In the genomic region with DNA sequence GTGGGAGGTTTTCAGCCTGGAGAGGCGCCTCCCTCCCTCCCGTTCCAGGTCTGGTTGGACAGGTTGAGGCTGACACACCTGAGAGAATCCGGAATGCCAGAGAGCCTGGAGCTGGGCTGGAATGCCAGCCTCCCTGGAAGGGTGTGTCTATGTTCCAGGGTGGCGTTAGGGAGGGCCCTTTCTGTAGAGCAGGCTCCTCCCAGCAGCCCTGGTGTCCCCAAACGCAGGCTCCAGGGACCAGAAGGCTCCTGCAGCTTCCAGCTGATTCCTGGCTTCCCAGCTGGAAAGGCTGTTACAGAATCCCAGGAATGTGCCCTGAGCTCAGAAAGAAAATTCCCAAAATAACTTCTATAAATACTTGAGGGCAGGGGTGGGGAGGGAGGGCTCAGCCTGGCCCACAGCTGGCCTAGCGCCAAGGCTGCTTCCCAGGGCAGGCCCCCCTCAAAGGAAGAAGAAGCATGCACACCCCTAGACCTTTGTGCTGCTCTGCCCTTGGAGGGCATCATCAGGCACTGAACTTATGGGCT, we compare ENCODE assay signal across 9 cellular contexts.
DNase-seq lines count a peak whose midpoint lies in the region; ATAC-seq, FAIRE-seq and TF ChIP-seq lines count a peak whose summit lies in the region.
"Had no signal": no experiment of that assay in that cellular context is flagged by ENCODE, and none has a peak within 500 bp of the region (broad histone marks: within the 10 kb centered on the region; RNA-seq: fewer than 3 reads in every experiment).

No MANE protein-coding gene starts in this region.

- H4K8ac ChIP-seq in H9 (replicated peaks; ENCODE audit: insufficient read length, low read depth, low read length) = no peak overlapping the region

- H3K27ac Mint-ChIP-seq in H9 (peak overlapping the region in 1 of 3 experiments; percentile 80; a peak in 1 of 7 replicates), astrocyte (ENCODE audit: unreplicated experiment) (no peak overlapping the region)

- peak overlapping the region; percentile 53 for H4K91ac ChIP-seq in H9 (ENCODE audit: insufficient read length, low read depth, low read length)

- intact Hi-C loops in spleen (cut with DNase I; ENCODE audit: low total_unique reads) = no loop called here

- no peak overlapping the region for H3T11ph ChIP-seq in H9 (ENCODE audit: low read length)

- H3K79me1 ChIP-seq in H9 (ENCODE audit: insufficient read depth, low read depth, low read length, poor library complexity, severe bottlenecking) = no peaks in the 10 kb centered on the region

- ATAC-seq in GM21381 (IDR thresholded peaks at IDR 0.05; ENCODE audit: unreplicated experiment) = no peak
- ATAC-seq: activated T-cell treated with anti-CD3 and anti-CD28 coated beads, Interleukin-2, amount 50 U/mL, for 4 hours had no signal

- H3K79me2 ChIP-seq in H9 (ENCODE audit: insufficient read depth, low read length) (no peaks in the 10 kb centered on the region), astrocyte (ENCODE audit: insufficient read depth, low read length) (no peaks in the 10 kb centered on the region)

- peaks cover 45 to 60% of the 10 kb centered on the region in 2 experiments for H3K4me1 Mint-ChIP-seq in H9
- peaks cover 32% of the 10 kb centered on the region for H3K4me1 Mint-ChIP-seq in astrocyte (ENCODE audit: low read depth, unreplicated experiment)

- no peaks in the 10 kb centered on the region for H3K9me3 Mint-ChIP-seq in H9
- peaks cover 1% of the 10 kb centered on the region for H3K9me3 Mint-ChIP-seq in astrocyte (ENCODE audit: unreplicated experiment)
- H3K9me3 Mint-ChIP-seq: activated T-cell treated with anti-CD3 and anti-CD28 coated beads, Interleukin-2, amount 50 U/mL, for 4 hours had no signal

- no peak overlapping the region for H3K56ac ChIP-seq in H9 (ENCODE audit: insufficient read length, low read depth, low read length)

- peak overlapping the region; percentile 99 for H2BK12ac ChIP-seq in H9 (ENCODE audit: insufficient read length, low read depth, low read length)

- no peak for TF ChIP-seq POLR2A in spleen (IDR thresholded peaks at IDR 0.05)

- H3K9ac ChIP-seq in H9 (ENCODE audit: extremely low read depth, insufficient read length, low read length) (no peak overlapping the region), astrocyte (ENCODE audit: low read length) (peak overlapping the region; percentile 84)

- H2BK15ac ChIP-seq in H9 (ENCODE audit: low read depth, low read length) = no peak overlapping the region

- no peaks in the 10 kb centered on the region for H3K27me3 Mint-ChIP-seq in H9 (ENCODE audit: low read depth)
- no peaks in the 10 kb centered on the region for H3K27me3 Mint-ChIP-seq in astrocyte (ENCODE audit: low read depth, unreplicated experiment)

- H3K4me3 Mint-ChIP-seq in H9 (no peak overlapping the region), astrocyte (ENCODE audit: unreplicated experiment) (no peak overlapping the region)
- H3K4me3 Mint-ChIP-seq: activated T-cell treated with anti-CD3 and anti-CD28 coated beads, Interleukin-2, amount 50 U/mL, for 4 hours had no signal

- H3K36me3 ChIP-seq in astrocyte (ENCODE audit: insufficient read depth, low read length) = peaks cover 4% of the 10 kb centered on the region
- H3K36me3 ChIP-seq in spleen = peaks cover 0 to 78% (median 4%) of the 10 kb centered on the region in 6 donors

- H3K36me3 Mint-ChIP-seq in H9 (ENCODE audit: insufficient read depth in 1 of 3, low read depth in 3 of 3) = peaks cover 0 to 3% (median 0%) of the 10 kb centered on the region in 3 experiments; a peak in 2 of 7 replicates
- H3K36me3 Mint-ChIP-seq in astrocyte (ENCODE audit: low read depth, unreplicated experiment) = peaks cover 19% of the 10 kb centered on the region

- peak; percentile 72 for FAIRE-seq in astrocyte (lab: Jason Lieb, UNC)

- TF ChIP-seq CTCF in H9 (conservative IDR thresholded peaks at IDR 0.05) (no peak), astrocyte (IDR thresholded peaks at IDR 0.05; ENCODE audit: insufficient read depth, low read depth, low read length) (no peak), spleen (IDR thresholded peaks at IDR 0.05 in 8 of 11, conservative IDR thresholded peaks at IDR 0.05 in 3 of 11) (no peak)

- DNase-seq in H9 (peak; percentile 95), astrocyte (ENCODE audit: low read depth) (peak; percentile 76), iPS DF 19.7 (ENCODE audit: low read depth, low spot score) (peak; percentile 91), spleen (no peak), SKM-1 (lab: John Stamatoyannopoulos, UW; ENCODE audit: unreplicated experiment) (no peak), NCI-H187 (lab: John Stamatoyannopoulos, UW) (no peak)
- no peak for DNase-seq in activated CD8-positive, alpha-beta memory T cell treated with anti-CD3 and anti-CD28 coated beads for 24 hours
- DNase-seq: activated T-cell treated with anti-CD3 and anti-CD28 coated beads, Interleukin-2, amount 50 U/mL, for 4 hours had no signal

- H3K27me3 ChIP-seq in H9 (ENCODE audit: insufficient read depth, low read length) (no peaks in the 10 kb centered on the region), astrocyte (ENCODE audit: insufficient read depth, low read length) (no peaks in the 10 kb centered on the region), spleen (replicated peaks in 1 of 7) (no peaks in the 10 kb centered on the region)

- no peak overlapping the region for H2BK120ac ChIP-seq in H9 (ENCODE audit: low read depth, low read length, poor library complexity, severe bottlenecking)

- peak overlapping the region; percentile 80; the same call in 1 of the 2 replicates for H3K14ac ChIP-seq in H9 (ENCODE audit: insufficient read depth, low read length)

- no peak overlapping the region for H2BK5ac ChIP-seq in H9 (ENCODE audit: insufficient read length, low read length)

- peaks cover 12% of the 10 kb centered on the region; the same call in 1 of the 2 replicates for H3K4me1 ChIP-seq in H9 (ENCODE audit: insufficient read depth, low read length)
- H3K4me1 ChIP-seq in astrocyte (ENCODE audit: insufficient read depth, low read length) = peaks cover 62% of the 10 kb centered on the region
- H3K4me1 ChIP-seq in spleen = peaks cover 72 to 100% (median 90%) of the 10 kb centered on the region in 6 donors

- no peak overlapping the region for H3K4me3 ChIP-seq in astrocyte (ENCODE audit: insufficient read depth, low read depth, low read length)
- no peak overlapping the region for H3K4me3 ChIP-seq in spleen

- H3K23me2 ChIP-seq in H9 (ENCODE audit: insufficient read length, low read depth, low read length, poor library complexity, severe bottlenecking) = no peaks in the 10 kb centered on the region

- no peak overlapping the region for H2BK20ac ChIP-seq in H9 (ENCODE audit: low read depth, low read length, poor library complexity, severe bottlenecking)

- H4K5ac ChIP-seq in H9 (ENCODE audit: insufficient read length, low read depth, low read length) = no peak overlapping the region

- no peak overlapping the region for H3K4ac ChIP-seq in H9 (ENCODE audit: low read depth, low read length)

- no peaks in the 10 kb centered on the region for H4K20me1 ChIP-seq in H9 (ENCODE audit: control insufficient read depth, insufficient read depth, insufficient read length)
- H4K20me1 ChIP-seq in astrocyte (ENCODE audit: insufficient read depth, low read length) = no peaks in the 10 kb centered on the region

- H3K4me2 ChIP-seq in H9 (ENCODE audit: insufficient read depth, insufficient read length, low read length) (no peak overlapping the region), astrocyte (ENCODE audit: low read length) (peak overlapping the region; percentile 57)

- no CpG with 5 or more reads among the region's 6 CpGs for WGBS in H9 (ENCODE audit: extremely low coverage, insufficient read length, low lambda C conversion rate)
- WGBS in spleen, 5 donors = 33 to 77% (median 74%) methylated on average over 1 to 6 of the region's 6 CpGs

- H3K27ac ChIP-seq in H9 (ENCODE audit: insufficient read length, low read depth, low read length) = no peak overlapping the region
- peak overlapping the region; percentile 98 for H3K27ac ChIP-seq in astrocyte (ENCODE audit: low read depth, low read length)
- peak overlapping the region; percentile 71 to 90 (median 88) for H3K27ac ChIP-seq in spleen

- no peak overlapping the region for H2AFZ ChIP-seq in H9 (ENCODE audit: low read length)
- H2AFZ ChIP-seq in astrocyte (ENCODE audit: low read depth, low read length) = no peak overlapping the region

- H3K9me3 ChIP-seq in H9 (ENCODE audit: control insufficient read depth, low read depth, low read length) (no peaks in the 10 kb centered on the region), astrocyte (ENCODE audit: insufficient read depth, low read depth, low read length) (no peaks in the 10 kb centered on the region), spleen (no peaks in the 10 kb centered on the region)

- H3K23ac ChIP-seq in H9 (ENCODE audit: insufficient read length, low read depth, low read length) = no peak overlapping the region

- peak overlapping the region; percentile 56 for H3K18ac ChIP-seq in H9 (ENCODE audit: insufficient read length, low read depth, low read length)

- no peak overlapping the region for H2AK5ac ChIP-seq in H9 (ENCODE audit: insufficient read length, low read length)

Comparison
In these comparisons a context has a peak if more than half of its experiments do, and no peak if none do; other contexts are left out.
1. DNase-seq: peak in H9 (single experiment), astrocyte (single experiment) and iPS DF 19.7 (single experiment); none in spleen (single experiment), SKM-1 (single experiment), NCI-H187 (0 of 2) and activated CD8-positive, alpha-beta memory T cell treated with anti-CD3 and anti-CD28 coated beads for 24 hours (single experiment).